17 cellular contexts compared by ENCODE assay signal in genomic region chr10:6101181-6101580, GRCh38. TPM values are rescaled to one million over a fixed set of nuclear protein-coding genes. Genes with fewer than 3 reads are reported as not detected.
A peak's percentile ranks its signal among the peaks of the same experiment; 100 is the strongest.
DNase-seq lines count a peak whose midpoint lies in the region; ATAC-seq lines count a peak whose summit lies in the region.
"Had no signal": no experiment of that assay in that cellular context is flagged by ENCODE, and none has a peak within 500 bp of the region (broad histone marks: within the 10 kb centered on the region; RNA-seq: fewer than 3 reads in every experiment).

No MANE protein-coding gene starts in this region.

- ATAC-seq in GM18517 (IDR thresholded peaks at IDR 0.05; ENCODE audit: unreplicated experiment) (peak; percentile 83), GM21528 (IDR thresholded peaks at IDR 0.05; ENCODE audit: low FRiP score, unreplicated experiment) (peak; percentile 70), HG03135 (IDR thresholded peaks at IDR 0.05; ENCODE audit: unreplicated experiment) (peak; percentile 73)
- no peak for ATAC-seq in stimulated activated effector memory CD8-positive, alpha-beta T cell treated with anti-CD3 and anti-CD28 coated beads, Interleukin-12 subunit alpha, Interleukin-12 subunit beta, amount 100 ng/mL, for 72 hours
- ATAC-seq: stimulated activated naive CD8-positive, alpha-beta T cell treated with anti-CD3 and anti-CD28 coated beads, Interleukin-15, amount 100 ng/mL, for 72 hours had no signal

- peaks cover 95% of the 10 kb centered on the region for H3K36me3 Mint-ChIP-seq in stimulated activated effector memory CD8-positive, alpha-beta T cell treated with anti-CD3 and anti-CD28 coated beads, Interleukin-12 subunit alpha, Interleukin-12 subunit beta, amount 100 ng/mL, for 72 hours
- peaks cover 14 to 34% (median 19%) of the 10 kb centered on the region in 3 donors for H3K36me3 Mint-ChIP-seq in immature natural killer cell

- peak; percentile 47 for DNase-seq in germinal center (ENCODE audit: low spot score)
- no peak for DNase-seq in occipital lobe (lab: John Stamatoyannopoulos, UW)
- no peak for DNase-seq in stimulated activated effector memory CD8-positive, alpha-beta T cell treated with anti-CD3 and anti-CD28 coated beads, Interleukin-12 subunit alpha, Interleukin-12 subunit beta, amount 100 ng/mL, for 72 hours (ENCODE audit: low spot score in 2 of 2)
- no peak for DNase-seq in activated CD4-positive, CD25-positive, alpha-beta regulatory T cell (lab: John Stamatoyannopoulos, UW)
- no peak for DNase-seq in immature natural killer cell
- DNase-seq: activated T-cell treated with anti-CD3 and anti-CD28 coated beads, Interleukin-2, amount 50 U/mL, for 48 hours; NCI-H1417 treated with DMSO at 0.1 percent for 48 hours; NK-92 treated with Interleukin-12 subunit alpha and Interleukin-12 subunit beta, amount 100 ng/mL, for 24 hours; stimulated activated CD4-positive, alpha-beta T cell treated with anti-CD3 and anti-CD28 coated beads, Interleukin-4, amount 100 ng/mL, for 1 hour; stimulated activated naive CD8-positive, alpha-beta T cell treated with anti-CD3 and anti-CD28 coated beads, Interleukin-15, amount 100 ng/mL, for 72 hours; WERI-Rb-1 had no signal

- no peak overlapping the region for H3K4me3 Mint-ChIP-seq in stimulated activated effector memory CD8-positive, alpha-beta T cell treated with anti-CD3 and anti-CD28 coated beads, Interleukin-12 subunit alpha, Interleukin-12 subunit beta, amount 100 ng/mL, for 72 hours
- H3K4me3 Mint-ChIP-seq in immature natural killer cell, result no peak overlapping the region
- H3K4me3 Mint-ChIP-seq: stimulated activated naive CD8-positive, alpha-beta T cell treated with anti-CD3 and anti-CD28 coated beads, Interleukin-15, amount 100 ng/mL, for 72 hours had no signal

- H3K27ac Mint-ChIP-seq in stimulated activated effector memory CD8-positive, alpha-beta T cell treated with anti-CD3 and anti-CD28 coated beads, Interleukin-12 subunit alpha, Interleukin-12 subunit beta, amount 100 ng/mL, for 72 hours, result no peak overlapping the region
- H3K27ac Mint-ChIP-seq in immature natural killer cell, result no peak overlapping the region

- H3K27me3 Mint-ChIP-seq in immature natural killer cell (ENCODE audit: low read depth in 3 of 3), result peaks cover 0 to 3% (median 0%) of the 10 kb centered on the region in 3 donors
- H3K27me3 Mint-ChIP-seq: stimulated activated naive CD8-positive, alpha-beta T cell treated with anti-CD3 and anti-CD28 coated beads, Interleukin-15, amount 100 ng/mL, for 72 hours had no signal

- H3K4me1 Mint-ChIP-seq in stimulated activated effector memory CD8-positive, alpha-beta T cell treated with anti-CD3 and anti-CD28 coated beads, Interleukin-12 subunit alpha, Interleukin-12 subunit beta, amount 100 ng/mL, for 72 hours, result peaks cover 39% of the 10 kb centered on the region
- peaks cover 8 to 26% of the 10 kb centered on the region in 2 donors for H3K4me1 Mint-ChIP-seq in immature natural killer cell

- H3K9me3 Mint-ChIP-seq in stimulated activated effector memory CD8-positive, alpha-beta T cell treated with anti-CD3 and anti-CD28 coated beads, Interleukin-12 subunit alpha, Interleukin-12 subunit beta, amount 100 ng/mL, for 72 hours, result no peaks in the 10 kb centered on the region
- no peaks in the 10 kb centered on the region for H3K9me3 Mint-ChIP-seq in immature natural killer cell
- H3K9me3 Mint-ChIP-seq: stimulated activated naive CD8-positive, alpha-beta T cell treated with anti-CD3 and anti-CD28 coated beads, Interleukin-15, amount 100 ng/mL, for 72 hours had no signal

RNA-seq across cellular contexts. Expression of gene RBM17, which starts 12.3 kb away (rescaled TPM):
- 38.2 TPM for total RNA-seq in occipital lobe
- polyA plus RNA-seq in immature natural killer cell, result 10 to 100 TPM; 30.9 to 91.5 (median 55.5) TPM

RNA-seq across cellular contexts. Expression of gene IL2RA, which starts 39.0 kb away (rescaled TPM):
- not detected for total RNA-seq in occipital lobe
- 1 to 10 TPM; 2.7 to 3.9 (median 3.6) TPM for polyA plus RNA-seq in immature natural killer cell
- total RNA-seq: ascending aorta, fibroblast of villous mesenchyme had no signal
- polyA plus RNA-seq: BJ had no signal
